26 cellular contexts compared by ENCODE assay signal in the genomic region with DNA sequence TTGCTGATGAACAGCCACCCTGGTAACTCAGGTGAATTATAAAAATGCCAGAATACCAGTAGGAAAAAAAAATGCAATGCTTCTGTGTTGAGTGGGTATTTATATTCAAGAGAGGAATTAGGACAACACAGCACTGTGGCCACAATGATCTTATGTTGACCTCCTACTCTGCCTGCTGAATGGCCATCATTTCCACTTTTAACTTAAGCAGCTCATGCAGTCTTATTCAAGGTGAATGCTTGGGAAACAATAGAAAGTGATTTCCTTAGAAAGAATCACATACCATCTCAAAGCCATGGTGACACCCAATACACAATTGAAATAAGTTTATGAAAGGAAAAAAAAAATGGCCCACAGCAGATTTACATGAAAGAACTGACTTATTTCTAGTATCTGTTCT.
"Had no signal": no experiment of that assay in that cellular context is flagged by ENCODE, and none has a peak within 500 bp of the region (broad histone marks: within the 10 kb centered on the region; RNA-seq: fewer than 3 reads in every experiment).

No MANE protein-coding gene starts in this region.

- ATAC-seq: esophagus mucosa; gastrocnemius medialis; left lobe of liver; mucosa of descending colon; natural killer cell treated with Interleukin-12 subunit alpha and Interleukin-12 subunit beta and Interleukin-15 and Interleukin-18, amount 100 ng/mL, for 72 hours; right lobe of liver; stimulated activated effector memory CD8-positive, alpha-beta T cell treated with anti-CD3 and anti-CD28 coated beads, Interleukin-12 subunit alpha, Interleukin-12 subunit beta, amount 100 ng/mL, for 72 hours had no signal

- H3K4me1 ChIP-seq: gastrocnemius medialis, parathyroid adenoma, right lobe of liver, stomach, thyroid gland had no signal

- H3K9me3 Mint-ChIP-seq: mesothelial cell of epicardium; natural killer cell treated with Interleukin-12 subunit alpha and Interleukin-12 subunit beta and Interleukin-15 and Interleukin-18, amount 100 ng/mL, for 72 hours; neural crest cell; type B pancreatic cell had no signal

- H3K36me3 ChIP-seq: gastrocnemius medialis, right lobe of liver, stomach, thyroid gland had no signal

- DNase-seq: dorsolateral prefrontal cortex; effector CD4-positive, alpha-beta T cell; foreskin fibroblast; gastrocnemius medialis; head of caudate nucleus; kidney; mesenchymal stem cell; mucosa of descending colon; naive B cell; right lobe of liver; small intestine; stimulated activated CD4-positive, alpha-beta T cell treated with anti-CD3 and anti-CD28 coated beads, Interleukin-15, amount 100 ng/mL, for 24 hours; stimulated activated CD4-positive, alpha-beta T cell treated with anti-CD3 and anti-CD28 coated beads, Interleukin-4, amount 100 ng/mL, for 24 hours; stimulated activated naive CD4-positive, alpha-beta T cell treated with Interleukin-2 at 50 U/mL for 16 hours; stomach; thyroid gland had no signal

- H3K4me3 ChIP-seq: dorsolateral prefrontal cortex, gastrocnemius medialis, mucosa of descending colon, right lobe of liver, stomach, thyroid gland had no signal

- H3K9me3 ChIP-seq: gastrocnemius medialis, right lobe of liver, thyroid gland had no signal

- H3K4me1 Mint-ChIP-seq: naive B cell; stimulated activated effector memory CD8-positive, alpha-beta T cell treated with anti-CD3 and anti-CD28 coated beads, Interleukin-12 subunit alpha, Interleukin-12 subunit beta, amount 100 ng/mL, for 72 hours had no signal

- H3K27ac ChIP-seq: dorsolateral prefrontal cortex, epithelial cell of prostate, gastrocnemius medialis, parathyroid adenoma, right lobe of liver, stomach, thyroid gland had no signal

- H3K36me3 Mint-ChIP-seq: mesothelial cell of epicardium; naive B cell; natural killer cell treated with Interleukin-12 subunit alpha and Interleukin-12 subunit beta and Interleukin-15 and Interleukin-18, amount 100 ng/mL, for 72 hours; stimulated activated effector memory CD8-positive, alpha-beta T cell treated with anti-CD3 and anti-CD28 coated beads, Interleukin-12 subunit alpha, Interleukin-12 subunit beta, amount 100 ng/mL, for 72 hours; type B pancreatic cell had no signal

- H3K27me3 Mint-ChIP-seq: naive B cell; natural killer cell treated with Interleukin-12 subunit alpha and Interleukin-12 subunit beta and Interleukin-15 and Interleukin-18, amount 100 ng/mL, for 72 hours; progenitor cell of endocrine pancreas; type B pancreatic cell had no signal

- H3K4me3 Mint-ChIP-seq: mesothelial cell of epicardium; naive B cell; natural killer cell treated with Interleukin-12 subunit alpha and Interleukin-12 subunit beta and Interleukin-15 and Interleukin-18, amount 100 ng/mL, for 72 hours; neural crest cell; stimulated activated effector memory CD8-positive, alpha-beta T cell treated with anti-CD3 and anti-CD28 coated beads, Interleukin-12 subunit alpha, Interleukin-12 subunit beta, amount 100 ng/mL, for 72 hours; type B pancreatic cell had no signal

- H3K27ac Mint-ChIP-seq: mesothelial cell of epicardium; naive B cell; natural killer cell treated with Interleukin-12 subunit alpha and Interleukin-12 subunit beta and Interleukin-15 and Interleukin-18, amount 100 ng/mL, for 72 hours; progenitor cell of endocrine pancreas; stimulated activated effector memory CD8-positive, alpha-beta T cell treated with anti-CD3 and anti-CD28 coated beads, Interleukin-12 subunit alpha, Interleukin-12 subunit beta, amount 100 ng/mL, for 72 hours; type B pancreatic cell had no signal

- H3K27me3 ChIP-seq: dorsolateral prefrontal cortex, gastrocnemius medialis, right lobe of liver, stomach, thyroid gland had no signal
